Comparison of ENCODE assay signal across 8 cellular contexts in the genomic region with DNA sequence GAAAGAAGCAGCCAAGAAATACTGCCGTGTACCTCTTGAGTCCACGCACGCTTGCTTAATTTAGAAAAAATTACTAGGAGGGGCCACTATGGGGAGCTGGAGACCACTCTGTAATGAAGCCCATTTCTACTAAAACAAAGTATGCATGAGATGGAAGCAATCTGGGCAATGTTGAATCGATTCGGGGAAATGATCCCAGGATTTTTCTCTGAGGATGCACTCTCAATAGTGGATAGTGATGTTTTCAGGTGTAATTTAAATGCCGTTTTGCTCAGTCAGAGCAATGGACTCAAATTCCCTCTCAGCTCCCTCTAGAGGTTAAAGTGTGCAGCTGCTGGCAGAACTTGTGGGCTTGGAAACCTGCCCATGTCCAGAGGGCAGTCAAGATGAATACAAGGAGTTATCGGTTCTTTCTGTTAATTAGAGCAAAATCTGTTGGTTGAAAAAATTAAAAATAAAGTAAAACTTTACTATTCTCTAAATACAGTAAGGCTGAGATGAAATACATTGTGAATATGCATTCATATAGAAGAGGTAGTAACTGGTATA.
DNase-seq lines count a peak whose midpoint lies in the region; ATAC-seq and TF ChIP-seq lines count a peak whose summit lies in the region.

No MANE protein-coding gene starts in this region.

- no peaks in the 10 kb centered on the region for H3K27me3 ChIP-seq in fibroblast of lung (ENCODE audit: control insufficient read depth, insufficient read depth, low read length)

- no peaks in the 10 kb centered on the region for H3K36me3 Mint-ChIP-seq in CD14-positive monocyte
- H3K36me3 Mint-ChIP-seq in nephron (ENCODE audit: low read depth), result no peaks in the 10 kb centered on the region

- ATAC-seq in GM18508 (IDR thresholded peaks at IDR 0.05; ENCODE audit: insufficient read depth, unreplicated experiment), result peak; percentile 78
- peak; percentile 86 for ATAC-seq in HG02852 (IDR thresholded peaks at IDR 0.05; ENCODE audit: unreplicated experiment)

- peak overlapping the region; percentile 72 for H3K4me2 ChIP-seq in fibroblast of lung (ENCODE audit: extremely low read depth, insufficient read depth, low read length)

- no peak overlapping the region for H3K9ac ChIP-seq in fibroblast of lung (ENCODE audit: insufficient read depth, low read length)

- H3K4me3 Mint-ChIP-seq in CD14-positive monocyte (peak overlapping the region in 1 of 2 donors; percentile 11), nephron (peak overlapping the region in 1 of 3 experiments; percentile 3)

- TF ChIP-seq CTCF in CD14-positive monocyte (IDR thresholded peaks at IDR 0.05) (peak; percentile 96), WI38 (IDR thresholded peaks at IDR 0.05; ENCODE audit: low read depth, low read length) (peak; percentile 81), fibroblast of lung (conservative IDR thresholded peaks at IDR 0.05 in 1 of 2, IDR thresholded peaks at IDR 0.05 in 1 of 2; ENCODE audit: low read depth in 1 of 2, low read length in 2 of 2) (peak; percentile 91 to 96), nephron (IDR thresholded peaks at IDR 0.05; ENCODE audit: unreplicated experiment in 3 of 3) (peak; percentile 94 to 97 (median 95))

- H3K79me2 ChIP-seq in fibroblast of lung (ENCODE audit: control insufficient read depth, insufficient read depth, low read length), result no peaks in the 10 kb centered on the region

- no peak overlapping the region for H3K4me3 ChIP-seq in WI38 (ENCODE audit: low read depth, low read length)
- H3K4me3 ChIP-seq in fibroblast of lung (replicated peaks in 1 of 4; ENCODE audit: control extremely low read depth in 1 of 4, insufficient read depth in 1 of 4, low read depth in 3 of 4, low read length in 4 of 4), result peak overlapping the region in 1 of 4 experiments; percentile 13

- H3K9me3 Mint-ChIP-seq in CD14-positive monocyte, result peaks cover 0 to 3% (median 0%) of the 10 kb centered on the region in 7 donors
- peaks cover 11% of the 10 kb centered on the region for H3K9me3 Mint-ChIP-seq in nephron

- DNase-seq in CD14-positive monocyte (ENCODE audit: low spot score), result no peak
- DNase-seq in NCI-H1092 treated with DMSO at 0.1 percent for 48 hours (lab: John Stamatoyannopoulos, UW), result peak; percentile 80
- DNase-seq in fibroblast of lung (ENCODE audit: low read depth in 2 of 2), result peak; percentile 68 to 85
- DNase-seq in GF-D8 (lab: John Stamatoyannopoulos, UW), result no peak

- H3K27me3 Mint-ChIP-seq in CD14-positive monocyte (ENCODE audit: low read depth in 3 of 3), result peaks cover 0 to 3% (median 0%) of the 10 kb centered on the region in 3 donors
- H3K27me3 Mint-ChIP-seq in nephron (ENCODE audit: low read depth), result no peaks in the 10 kb centered on the region

- no peaks in the 10 kb centered on the region for H3K9me3 ChIP-seq in fibroblast of lung (ENCODE audit: control insufficient read depth, insufficient read depth, low read depth, low read length)

- H3K27ac Mint-ChIP-seq in CD14-positive monocyte (no peak overlapping the region), nephron (peak overlapping the region; percentile 51 to 69 (median 53))

- no peaks in the 10 kb centered on the region for H3K4me1 ChIP-seq in fibroblast of lung (ENCODE audit: control insufficient read depth, extremely low read depth, insufficient read depth, low read length)

- H3K27ac ChIP-seq in fibroblast of lung (ENCODE audit: insufficient read depth, low read length), result no peak overlapping the region

- H2AFZ ChIP-seq in fibroblast of lung (ENCODE audit: low read length), result no peak overlapping the region

- intact Hi-C loops in CD14-positive monocyte (cut with micrococcal nuclease), result no loop called here

- H3K4me1 Mint-ChIP-seq in CD14-positive monocyte (peaks cover 12% of the 10 kb centered on the region), nephron (peaks cover 23% of the 10 kb centered on the region)

- no peaks in the 10 kb centered on the region for H3K36me3 ChIP-seq in fibroblast of lung (ENCODE audit: control insufficient read depth, insufficient read depth, low read length)

- no peaks in the 10 kb centered on the region for H4K20me1 ChIP-seq in fibroblast of lung (ENCODE audit: control insufficient read depth, extremely low read depth, insufficient read depth, low read length)

Comparison
In these comparisons a context has a peak if more than half of its experiments do, and no peak if none do; other contexts are left out.
1. DNase-seq: peak in NCI-H1092 treated with DMSO at 0.1 percent for 48 hours (single experiment) and fibroblast of lung (2 of 2); none in CD14-positive monocyte (single experiment) and GF-D8 (single experiment).
2. H3K27ac Mint-ChIP-seq: peak in nephron (3 of 3); none in CD14-positive monocyte (0 of 7).
3. Peak in every context shown above with its lines, with median percentiles within 50 percentile points of each other: CTCF ChIP-seq.